In the genomic region with DNA sequence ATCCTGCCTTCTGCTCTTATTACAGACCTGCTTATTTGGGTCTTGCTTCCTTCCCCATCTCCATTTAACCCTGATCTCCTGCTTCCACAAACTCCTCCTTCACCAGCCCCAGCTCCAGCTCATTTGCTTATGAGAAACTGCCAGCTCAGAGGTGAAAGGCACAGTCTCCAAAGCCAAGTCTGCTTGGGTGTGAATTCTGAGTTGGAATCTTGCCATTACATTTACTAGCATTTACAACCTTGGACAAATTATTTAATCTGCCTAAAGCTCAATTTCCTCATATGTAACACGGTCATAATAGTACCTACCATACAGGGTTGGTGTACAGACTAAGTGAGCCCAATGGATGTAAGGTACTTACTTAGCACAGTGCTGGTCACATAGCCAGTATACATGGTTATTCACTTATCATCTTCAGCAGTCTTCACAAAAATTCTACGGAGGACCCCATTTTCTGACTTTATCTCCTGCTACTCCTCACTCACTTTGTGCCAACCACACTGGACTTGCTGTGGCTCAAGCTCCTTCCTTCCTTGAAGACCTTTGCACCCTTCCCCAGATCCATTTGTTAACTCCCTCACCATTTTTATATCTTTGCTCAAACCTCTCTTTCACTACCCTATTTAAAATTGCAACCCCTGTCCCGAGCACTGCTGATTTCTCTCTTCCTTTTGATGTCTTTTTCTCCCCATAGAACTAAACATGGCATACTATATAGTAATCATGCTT, we compare ENCODE assay signal across 26 cellular contexts.
DNase-seq lines count a peak whose midpoint lies in the region; ATAC-seq and TF ChIP-seq lines count a peak whose summit lies in the region.
"Had no signal": no experiment of that assay in that cellular context is flagged by ENCODE, and none has a peak within 500 bp of the region (broad histone marks: within the 10 kb centered on the region; RNA-seq: fewer than 3 reads in every experiment).

No MANE protein-coding gene starts in this region.

- H3K9me3 ChIP-seq in mucosa of rectum (ENCODE audit: control insufficient read depth in 2 of 2, low read length in 2 of 2) (no peaks in the 10 kb centered on the region), transverse colon (no peaks in the 10 kb centered on the region)
- H3K9me3 ChIP-seq: body of pancreas, gastroesophageal sphincter, HAP-1, lower lobe of right lung, ovary, thoracic aorta had no signal

- peak overlapping the region; percentile 26 to 33 for H3K4me3 ChIP-seq in mucosa of rectum (ENCODE audit: low read length in 2 of 2)
- no peak overlapping the region for H3K4me3 ChIP-seq in transverse colon
- H3K4me3 ChIP-seq: body of pancreas, dorsolateral prefrontal cortex, gastroesophageal sphincter, GM12878, HAP-1, lower lobe of right lung, ovary, thoracic aorta had no signal

- H3K4me1 ChIP-seq in mucosa of rectum (ENCODE audit: control insufficient read depth in 2 of 2, insufficient read depth in 2 of 2, low read length in 2 of 2) (peaks cover 6 to 7% of the 10 kb centered on the region in 2 donors), transverse colon (no peaks in the 10 kb centered on the region)
- H3K4me1 ChIP-seq: body of pancreas, gastroesophageal sphincter, HAP-1, lower lobe of right lung had no signal

- intact Hi-C loops in activated T-helper 1 cell treated with anti-CD3 and anti-CD28 coated beads, Interleukin-12 subunit alpha, Interleukin-12 subunit beta, Interleukin-2, Interleukin-4 antibody, amounts not matched to agents 30 ng/mL and 10 ng/mL and 1 ng/mL, durations not matched to agents 14 hours and 24 hours and 36 hours (cut with micrococcal nuclease): loop anchor here (10.0 kb wide), 1 partner anchor 352 kb away; no protein-coding TSS in a partner anchor
- intact Hi-C loops in transverse colon (cut with DNase I; ENCODE audit: low total_unique reads): no loop called here

- H3K9ac ChIP-seq in mucosa of rectum (ENCODE audit: low read depth in 1 of 2, low read length in 2 of 2): no peak overlapping the region
- H3K9ac ChIP-seq: KMS-11 had no signal

- 41 to 60% methylated on average over 1 to 3 of the region's 3 CpGs for WGBS in transverse colon (ENCODE audit: low coverage in 1 of 2), 2 donors

- H3K27ac ChIP-seq in mucosa of rectum (ENCODE audit: low read depth in 2 of 2, low read length in 2 of 2): peak overlapping the region in 1 of 2 donors; percentile 46
- H3K27ac ChIP-seq in transverse colon: peak overlapping the region in 1 of 4 donors; percentile 21
- H3K27ac ChIP-seq: body of pancreas, dorsolateral prefrontal cortex, gastroesophageal sphincter, KMS-11, lower lobe of right lung, ovary, thoracic aorta had no signal

- peaks cover 60% of the 10 kb centered on the region for H3K36me3 Mint-ChIP-seq in activated naive CD4-positive, alpha-beta T cell treated with anti-CD3 and anti-CD28 coated beads, Interleukin-2, amount 50 U/mL, for 24 hours
- H3K36me3 Mint-ChIP-seq in activated naive CD4-positive, alpha-beta T cell treated with anti-CD3 and anti-CD28 coated beads, Interleukin-2, amount 50 U/mL, for 72 hours: peaks cover 70 to 85% of the 10 kb centered on the region in 2 donors
- peaks cover 74% of the 10 kb centered on the region for H3K36me3 Mint-ChIP-seq in activated T-helper 1 cell treated with anti-CD3 and anti-CD28 coated beads, Interleukin-12 subunit alpha, Interleukin-12 subunit beta, Interleukin-2, Interleukin-4 antibody, amounts not matched to agents 30 ng/mL and 10 ng/mL and 1 ng/mL, durations not matched to agents 14 hours and 24 hours and 36 hours (ENCODE audit: low read depth)

- H3K4me1 Mint-ChIP-seq in activated naive CD4-positive, alpha-beta T cell treated with anti-CD3 and anti-CD28 coated beads, Interleukin-2, amount 50 U/mL, for 24 hours: peaks cover 6% of the 10 kb centered on the region
- peaks cover 25% of the 10 kb centered on the region for H3K4me1 Mint-ChIP-seq in activated T-helper 1 cell treated with anti-CD3 and anti-CD28 coated beads, Interleukin-12 subunit alpha, Interleukin-12 subunit beta, Interleukin-2, Interleukin-4 antibody, amounts not matched to agents 30 ng/mL and 10 ng/mL and 1 ng/mL, durations not matched to agents 14 hours and 24 hours and 36 hours (ENCODE audit: low read depth)

- in situ Hi-C loops in transverse colon (cut with MboI; ENCODE audit: low pct_ligation_motif_present in 1 of 4, low pct_unique_long_range_greater_than_20kb in 1 of 4, low sequenced_read_pairs in 3 of 4): no loop called here

- no peak for TF ChIP-seq CTCF in transverse colon (IDR thresholded peaks at IDR 0.05)

- H3K27me3 ChIP-seq in mucosa of rectum (ENCODE audit: control insufficient read depth in 2 of 2, insufficient read depth in 2 of 2, low read length in 2 of 2) (no peaks in the 10 kb centered on the region), transverse colon (no peaks in the 10 kb centered on the region)
- H3K27me3 ChIP-seq: body of pancreas, ovary had no signal

- H3K9me3 Mint-ChIP-seq in activated naive CD4-positive, alpha-beta T cell treated with anti-CD3 and anti-CD28 coated beads, Interleukin-2, amount 50 U/mL, for 24 hours: no peaks in the 10 kb centered on the region
- no peaks in the 10 kb centered on the region for H3K9me3 Mint-ChIP-seq in activated naive CD4-positive, alpha-beta T cell treated with anti-CD3 and anti-CD28 coated beads, Interleukin-2, amount 50 U/mL, for 72 hours
- peaks cover 3% of the 10 kb centered on the region for H3K9me3 Mint-ChIP-seq in activated T-helper 1 cell treated with anti-CD3 and anti-CD28 coated beads, Interleukin-12 subunit alpha, Interleukin-12 subunit beta, Interleukin-2, Interleukin-4 antibody, amounts not matched to agents 30 ng/mL and 10 ng/mL and 1 ng/mL, durations not matched to agents 14 hours and 24 hours and 36 hours

- H3K27ac Mint-ChIP-seq in activated naive CD4-positive, alpha-beta T cell treated with anti-CD3 and anti-CD28 coated beads, Interleukin-2, amount 50 U/mL, for 24 hours: peak overlapping the region; percentile 44
- H3K27ac Mint-ChIP-seq in activated naive CD4-positive, alpha-beta T cell treated with anti-CD3 and anti-CD28 coated beads, Interleukin-2, amount 50 U/mL, for 72 hours: peak overlapping the region in 1 of 2 donors; percentile 46
- H3K27ac Mint-ChIP-seq in activated T-helper 1 cell treated with anti-CD3 and anti-CD28 coated beads, Interleukin-12 subunit alpha, Interleukin-12 subunit beta, Interleukin-2, Interleukin-4 antibody, amounts not matched to agents 30 ng/mL and 10 ng/mL and 1 ng/mL, durations not matched to agents 14 hours and 24 hours and 36 hours: peak overlapping the region; percentile 28

- H3K4me3 Mint-ChIP-seq in activated naive CD4-positive, alpha-beta T cell treated with anti-CD3 and anti-CD28 coated beads, Interleukin-2, amount 50 U/mL, for 24 hours: no peak overlapping the region
- H3K4me3 Mint-ChIP-seq in activated T-helper 1 cell treated with anti-CD3 and anti-CD28 coated beads, Interleukin-12 subunit alpha, Interleukin-12 subunit beta, Interleukin-2, Interleukin-4 antibody, amounts not matched to agents 30 ng/mL and 10 ng/mL and 1 ng/mL, durations not matched to agents 14 hours and 24 hours and 36 hours: no peak overlapping the region

- H3K36me3 ChIP-seq in mucosa of rectum (ENCODE audit: control insufficient read depth in 2 of 2, insufficient read depth in 2 of 2, low read length in 2 of 2) (peaks cover 0 to 4% of the 10 kb centered on the region in 2 donors), transverse colon (no peaks in the 10 kb centered on the region)
- H3K36me3 ChIP-seq: gastroesophageal sphincter, HAP-1, ovary, thoracic aorta had no signal

- no peak for ATAC-seq in activated naive CD4-positive, alpha-beta T cell treated with anti-CD3 and anti-CD28 coated beads, Interleukin-2, amount 50 U/mL, for 72 hours
- ATAC-seq: body of pancreas, gastroesophageal sphincter, GM12878, lower lobe of right lung, Right ventricle myocardium inferior had no signal

- H3K27me3 Mint-ChIP-seq in activated naive CD4-positive, alpha-beta T cell treated with anti-CD3 and anti-CD28 coated beads, Interleukin-2, amount 50 U/mL, for 24 hours: no peaks in the 10 kb centered on the region
- H3K27me3 Mint-ChIP-seq in activated T-helper 1 cell treated with anti-CD3 and anti-CD28 coated beads, Interleukin-12 subunit alpha, Interleukin-12 subunit beta, Interleukin-2, Interleukin-4 antibody, amounts not matched to agents 30 ng/mL and 10 ng/mL and 1 ng/mL, durations not matched to agents 14 hours and 24 hours and 36 hours (ENCODE audit: insufficient read depth): no peaks in the 10 kb centered on the region

- TF ChIP-seq EP300 in transverse colon (IDR thresholded peaks at IDR 0.05; ENCODE audit: low read depth): no peak

- DNase-seq in activated naive CD4-positive, alpha-beta T cell treated with anti-CD3 and anti-CD28 coated beads, Interleukin-2, amount 50 U/mL, for 72 hours (ENCODE audit: low spot score in 2 of 2): no peak
- no peak for DNase-seq in activated T-helper 1 cell treated with anti-CD3 and anti-CD28 coated beads, Interleukin-12 subunit alpha, Interleukin-12 subunit beta, Interleukin-2, Interleukin-4 antibody, amounts not matched to agents 30 ng/mL and 10 ng/mL and 1 ng/mL, durations not matched to agents 14 hours and 24 hours and 36 hours (ENCODE audit: low spot score)
- DNase-seq in transverse colon (peak; percentile 23), epidermal melanocyte (ENCODE audit: insufficient read length, low spot score) (no peak), NCI-H187 treated with DMSO at 0.1 percent for 48 hours (lab: John Stamatoyannopoulos, UW) (no peak)
- DNase-seq: activated CD4-positive, CD25-positive, alpha-beta regulatory T cell treated with anti-CD3 and anti-CD28 coated beads, Interleukin-2, amount 50 U/mL, for 72 hours; activated CD8-positive, alpha-beta memory T cell treated with anti-CD3 and anti-CD28 coated beads for 24 hours; activated naive CD4-positive, alpha-beta T cell; body of pancreas; COR-L47; dorsolateral prefrontal cortex; lower lobe of right lung; NCI-H2081; NCI-H226; ovary; retina; stimulated activated naive CD4-positive, alpha-beta T cell treated with Interleukin-2 at 50 U/mL for 16 hours; T-helper 2 cell had no signal

- no peak for TF ChIP-seq POLR2A in transverse colon (IDR thresholded peaks at IDR 0.05)

Comparison
In these comparisons a context has a peak if more than half of its experiments do, and no peak if none do; other contexts are left out.
1. H3K4me3 ChIP-seq: peak in mucosa of rectum (2 of 2); none in transverse colon (0 of 4).